In the genomic region with DNA sequence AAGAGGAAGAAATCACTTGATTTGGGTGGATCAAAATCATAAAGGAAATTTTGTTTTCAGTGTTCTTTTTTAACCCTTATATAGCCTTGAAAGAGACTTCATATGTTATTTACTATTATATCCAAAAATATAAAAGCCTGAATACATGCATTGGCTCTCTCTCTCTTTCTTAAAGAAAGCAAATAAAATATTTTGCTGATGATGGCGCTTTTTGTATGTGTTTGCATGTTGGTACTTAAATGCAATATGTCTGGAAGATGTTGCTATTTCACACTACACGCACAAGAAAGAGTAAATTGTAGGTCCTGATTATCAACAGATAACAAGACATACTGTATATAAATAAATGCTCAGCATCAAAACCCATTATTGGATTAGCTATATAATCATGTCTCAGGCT, we compare ENCODE assay signal across 27 cellular contexts.
"Had no signal": no experiment of that assay in that cellular context is flagged by ENCODE, and none has a peak within 500 bp of the region (broad histone marks: within the 10 kb centered on the region; RNA-seq: fewer than 3 reads in every experiment).

No MANE protein-coding gene starts in this region.

- H3K4me2 ChIP-seq: smooth muscle cell had no signal

- DNase-seq: naive thymus-derived CD8-positive, alpha-beta T cell; nephron progenitor cell; nucleus accumbens; pancreas; right cardiac atrium; spleen; stimulated activated CD4-positive, alpha-beta T cell treated with anti-CD3 and anti-CD28 coated beads, Interleukin-12 subunit alpha, Interleukin-12 subunit beta, amount 100 ng/mL, for 4 hours; stimulated activated CD4-positive, alpha-beta T cell treated with anti-CD3 and anti-CD28 coated beads, Interleukin-1b, Interleukin-23, amount 100 ng/mL, for 48 hours; stimulated activated CD4-positive, alpha-beta T cell treated with anti-CD3 and anti-CD28 coated beads, Interleukin-4, amount 100 ng/mL, for 1 hour; stimulated activated CD4-positive, alpha-beta T cell treated with anti-CD3 and anti-CD28 coated beads, Interleukin-4, amount 100 ng/mL, for 4 hours; stimulated activated CD8-positive, alpha-beta memory T cell treated with anti-CD3 and anti-CD28 coated beads, Interleukin-4, amount 100 ng/mL, for 48 hours; stimulated activated naive CD4-positive, alpha-beta T cell; stomach; thyroid gland; trophoblast cell; upper lobe of left lung had no signal

- H3K9me3 ChIP-seq: neutrophil, pancreas, prostate gland, spleen, stomach, thoracic aorta, thyroid gland, tibial nerve, upper lobe of left lung, vagina had no signal

- ATAC-seq: naive thymus-derived CD8-positive, alpha-beta T cell; natural killer cell treated with Interleukin-12 subunit alpha and Interleukin-12 subunit beta and Interleukin-15 and Interleukin-18, amount 100 ng/mL, for 72 hours; pancreas; right cardiac atrium; sciatic nerve; stimulated activated memory B cell treated with anti-CD40 and anti-IgM and Interleukin-4, amounts not matched to agents 10 μg/mL and 1 μg/mL and 100 μg/mL, for 72 hours had no signal

- H3K27me3 ChIP-seq: pancreas, thyroid gland, tibial nerve, upper lobe of left lung, vagina had no signal

- H3K27ac ChIP-seq: neutrophil, pancreas, prostate gland, skin epidermis, spleen, stomach, thoracic aorta, thyroid gland, tibial nerve, upper lobe of left lung, vagina had no signal

- H3K4me1 ChIP-seq: pancreas, prostate gland, stomach, thyroid gland, tibial nerve, upper lobe of left lung had no signal

- H3K36me3 ChIP-seq: neutrophil, pancreas, prostate gland, spleen, stomach, thoracic aorta, thyroid gland, tibial nerve, upper lobe of left lung, vagina had no signal

- H3K4me3 ChIP-seq: pancreas, prostate gland, skin epidermis, smooth muscle cell, spleen, stomach, thoracic aorta, thyroid gland, tibial nerve, upper lobe of left lung, vagina had no signal

- FAIRE-seq: pancreas, urothelium cell line had no signal
